ENCODE assay signal across 8 cellular contexts in genomic region chr2:118881490-118882129, GRCh38.
DNase-seq lines count a peak whose midpoint lies in the region; ATAC-seq and TF ChIP-seq lines count a peak whose summit lies in the region.

No MANE protein-coding gene starts in this region.

- no peaks in the 10 kb centered on the region for H3F3A ChIP-seq in SU-DHL-6 (ENCODE audit: insufficient read depth)

- no peak overlapping the region for H3K4me2 ChIP-seq in SU-DHL-6 (ENCODE audit: low read depth, low read length, poor library complexity, severe bottlenecking)

- no peak overlapping the region for H3K27ac Mint-ChIP-seq in activated naive CD8-positive, alpha-beta T cell treated with anti-CD3 and anti-CD28 coated beads, Interleukin-2, amount 50 U/mL, for 24 hours

- no peaks in the 10 kb centered on the region for H3K27me3 ChIP-seq in SU-DHL-6 (ENCODE audit: low read length)

- H3K9me2 ChIP-seq in SU-DHL-6 (replicated peaks; ENCODE audit: insufficient read depth, low read length): no peaks in the 10 kb centered on the region

- ATAC-seq in HG02610 (IDR thresholded peaks at IDR 0.05; ENCODE audit: unreplicated experiment): peak; percentile 82
- ATAC-seq in activated naive CD8-positive, alpha-beta T cell treated with anti-CD3 and anti-CD28 coated beads, Interleukin-2, amount 50 U/mL, for 24 hours: peak; percentile 66

- H3K4me3 Mint-ChIP-seq in activated naive CD8-positive, alpha-beta T cell treated with anti-CD3 and anti-CD28 coated beads, Interleukin-2, amount 50 U/mL, for 24 hours: no peak overlapping the region

- H3K27me3 Mint-ChIP-seq in activated naive CD8-positive, alpha-beta T cell treated with anti-CD3 and anti-CD28 coated beads, Interleukin-2, amount 50 U/mL, for 24 hours: peaks cover 14% of the 10 kb centered on the region

- H3K27ac ChIP-seq in SU-DHL-6 (ENCODE audit: low read depth, low read length): no peak overlapping the region

- no peak overlapping the region for H2AFZ ChIP-seq in SU-DHL-6 (ENCODE audit: low read depth, low read length, severe bottlenecking)

- in situ Hi-C loops in GM13977 (cut with MboI; ENCODE audit: low pct_unique_long_range_greater_than_20kb, low sequenced_read_pairs, unreplicated experiment): loop anchor here (25.0 kb wide), 1 partner anchor 406 kb away; no protein-coding TSS in a partner anchor

- H3K36me3 Mint-ChIP-seq in activated naive CD8-positive, alpha-beta T cell treated with anti-CD3 and anti-CD28 coated beads, Interleukin-2, amount 50 U/mL, for 24 hours (ENCODE audit: low read depth): no peaks in the 10 kb centered on the region

- TF ChIP-seq CTCF in GM13977 (IDR thresholded peaks at IDR 0.05; ENCODE audit: extremely low read depth, insufficient read depth, missing control alignments) (peak; percentile 84), SU-DHL-6 (IDR thresholded peaks at IDR 0.05; ENCODE audit: insufficient read depth, low read length, poor library complexity, severe bottlenecking) (peak; percentile 60)

- H3K4me1 Mint-ChIP-seq in activated naive CD8-positive, alpha-beta T cell treated with anti-CD3 and anti-CD28 coated beads, Interleukin-2, amount 50 U/mL, for 24 hours: peaks cover 16% of the 10 kb centered on the region

- H4K20me1 ChIP-seq in SU-DHL-6 (ENCODE audit: low read depth, low read length): no peaks in the 10 kb centered on the region

- H3K9me3 ChIP-seq in SU-DHL-6 (ENCODE audit: insufficient read depth, low read length): no peaks in the 10 kb centered on the region

- H3K9ac ChIP-seq in SU-DHL-6 (ENCODE audit: low read length): no peak overlapping the region

- no peaks in the 10 kb centered on the region for H3K79me2 ChIP-seq in SU-DHL-6 (ENCODE audit: insufficient read depth, low read length)

- no peaks in the 10 kb centered on the region for H3K9me3 Mint-ChIP-seq in activated naive CD8-positive, alpha-beta T cell treated with anti-CD3 and anti-CD28 coated beads, Interleukin-2, amount 50 U/mL, for 24 hours

- DNase-seq in GM13977 (ENCODE audit: low spot score): peak; percentile 53
- peak; percentile 39 for DNase-seq in NCI-H1105 (lab: John Stamatoyannopoulos, UW)
- peak; percentile 68 for DNase-seq in activated naive CD8-positive, alpha-beta T cell treated with anti-CD3 and anti-CD28 coated beads, Interleukin-2, amount 50 U/mL, for 24 hours
- peak in 30 of 51 donors; percentile 3 to 52 (median 16) for DNase-seq in hypothalamus (lab: John Stamatoyannopoulos, UW)
- DNase-seq in stimulated activated CD4-positive, alpha-beta T cell treated with anti-CD3 and anti-CD28 coated beads, Interleukin-15, amount 100 ng/mL, for 1 hour (ENCODE audit: low read depth in 1 of 2, low spot score in 1 of 2): peak; percentile 22 to 50
- DNase-seq in MV-4-11 (lab: John Stamatoyannopoulos, UW): no peak

- H3K36me3 ChIP-seq in SU-DHL-6 (ENCODE audit: low read length): no peaks in the 10 kb centered on the region

- H3K4me3 ChIP-seq in SU-DHL-6 (ENCODE audit: insufficient read depth, low read length, poor library complexity, severe bottlenecking): no peak overlapping the region
